17 cellular contexts compared by ENCODE assay signal in genomic region chrX:39653656-39654055, GRCh38.
A peak's percentile ranks its signal among the peaks of the same experiment; 100 is the strongest.
DNase-seq lines count a peak whose midpoint lies in the region; ATAC-seq, FAIRE-seq and TF ChIP-seq lines count a peak whose summit lies in the region.
"Had no signal": no experiment of that assay in that cellular context is flagged by ENCODE, and none has a peak within 500 bp of the region (broad histone marks: within the 10 kb centered on the region; RNA-seq: fewer than 3 reads in every experiment).

No MANE protein-coding gene starts in this region.

- BruUV-seq in mammary epithelial cell (replicated peaks; lab: Mats Ljungman, UMichigan) = no TSS peak

- H4K20me1 ChIP-seq in hepatocyte (ENCODE audit: insufficient read depth, poor library complexity, severe bottlenecking) = no peaks in the 10 kb centered on the region
- no peaks in the 10 kb centered on the region for H4K20me1 ChIP-seq in mammary epithelial cell (ENCODE audit: insufficient read depth, low read length)

- H3K9ac ChIP-seq in mammary epithelial cell (ENCODE audit: insufficient read depth, low read length) = no peak overlapping the region

- 22% methylated on average over 11 of the region's 11 CpGs for WGBS in hepatocyte (ENCODE audit: low lambda C conversion rate, missing lambda C conversion rate)
- WGBS in mammary epithelial cell (ENCODE audit: low coverage, missing lambda C conversion rate) = no CpG with 5 or more reads among the region's 11 CpGs

- H3K36me3 ChIP-seq in hepatocyte (replicated peaks; ENCODE audit: insufficient read depth, low read depth) = no peaks in the 10 kb centered on the region
- no peaks in the 10 kb centered on the region for H3K36me3 ChIP-seq in mammary epithelial cell (ENCODE audit: insufficient read depth, low read length)
- H3K36me3 ChIP-seq: breast epithelium, thoracic aorta had no signal

- no peaks in the 10 kb centered on the region for H3K9me2 ChIP-seq in hepatocyte (replicated peaks; ENCODE audit: insufficient read depth)

- H3K9me3 Mint-ChIP-seq in activated T-cell treated with anti-CD3 and anti-CD28 coated beads, Interleukin-2, amount 50 U/mL, for 72 hours = no peaks in the 10 kb centered on the region

- peak; percentile 11 for TF ChIP-seq CTCF in D721Med (IDR thresholded peaks at IDR 0.05; ENCODE audit: insufficient read depth, missing control alignments)
- no peak for TF ChIP-seq CTCF in hepatocyte (IDR thresholded peaks at IDR 0.05; ENCODE audit: poor library complexity)
- TF ChIP-seq CTCF in mammary epithelial cell (conservative IDR thresholded peaks at IDR 0.05 in 1 of 2, IDR thresholded peaks at IDR 0.05 in 1 of 2; ENCODE audit: extremely low read depth in 1 of 2, insufficient read depth in 1 of 2, low read depth in 1 of 2, low read length in 2 of 2) = no peak

- peak; percentile 16 for DNase-seq in D721Med (ENCODE audit: insufficient read length, low spot score)
- DNase-seq in amniotic epithelial cell (ENCODE audit: low read depth) = peak; percentile 7
- no peak for DNase-seq in hepatocyte (ENCODE audit: low spot score)
- DNase-seq in occipital lobe (lab: John Stamatoyannopoulos, UW) = peak; percentile 61
- DNase-seq in posterior vena cava (ENCODE audit: low spot score) = no peak
- DNase-seq in mammary epithelial cell = no peak
- DNase-seq in activated T-cell treated with anti-CD3 and anti-CD28 coated beads, Interleukin-2, amount 50 U/mL, for 72 hours = no peak
- DNase-seq: activated CD4-positive, CD25-positive, alpha-beta regulatory T cell; DMS153; HCEC 1CT; NCI-H2107; T-helper 1 cell had no signal

- FAIRE-seq in D721Med (lab: Jason Lieb, UNC) = no peak
- FAIRE-seq: HepG2 had no signal

- H3K36me3 Mint-ChIP-seq in activated T-cell treated with anti-CD3 and anti-CD28 coated beads, Interleukin-2, amount 50 U/mL, for 72 hours (ENCODE audit: insufficient read depth in 2 of 2) = no peaks in the 10 kb centered on the region

- H3K27ac Mint-ChIP-seq in activated T-cell treated with anti-CD3 and anti-CD28 coated beads, Interleukin-2, amount 50 U/mL, for 72 hours = no peak overlapping the region

- ATAC-seq in activated T-cell treated with anti-CD3 and anti-CD28 coated beads, Interleukin-2, amount 50 U/mL, for 72 hours (replicated peaks in 1 of 2) = no peak
- ATAC-seq in HG02852 (IDR thresholded peaks at IDR 0.05; ENCODE audit: unreplicated experiment) = no peak
- ATAC-seq: foreskin keratinocyte, HepG2 had no signal

- CTCF ChIA-PET in mammary epithelial cell (lab: Charles Lee; ENCODE audit: low non-redundant PET) = no interaction called here

- no peak overlapping the region for H3K4me3 Mint-ChIP-seq in activated T-cell treated with anti-CD3 and anti-CD28 coated beads, Interleukin-2, amount 50 U/mL, for 72 hours

- H3K4me2 ChIP-seq in hepatocyte (peak overlapping the region; percentile 37), mammary epithelial cell (ENCODE audit: insufficient read depth, low read depth, low read length) (no peak overlapping the region)

- peaks cover 48% of the 10 kb centered on the region for H3K27me3 Mint-ChIP-seq in activated T-cell treated with anti-CD3 and anti-CD28 coated beads, Interleukin-2, amount 50 U/mL, for 72 hours (ENCODE audit: low read depth)

- H2AFZ ChIP-seq in hepatocyte (no peak overlapping the region), mammary epithelial cell (ENCODE audit: low read depth, low read length) (no peak overlapping the region)

- peaks cover 13% of the 10 kb centered on the region for H3K4me1 Mint-ChIP-seq in activated T-cell treated with anti-CD3 and anti-CD28 coated beads, Interleukin-2, amount 50 U/mL, for 72 hours (ENCODE audit: low read depth)

- no peaks in the 10 kb centered on the region for H3K9me3 ChIP-seq in hepatocyte (ENCODE audit: low read depth)
- H3K9me3 ChIP-seq in mammary epithelial cell (replicated peaks; ENCODE audit: insufficient read depth, low read length) = no peaks in the 10 kb centered on the region
- H3K9me3 ChIP-seq: breast epithelium, thoracic aorta had no signal

- in situ Hi-C loops in mammary epithelial cell (cut with MboI; ENCODE audit: low sequenced_read_pairs in 2 of 2) = no loop called here

- intact Hi-C loops in posterior vena cava (cut with DNase I) = loop anchor here in 1 of 2 donors (5.0 kb wide), 1 partner anchor 34 kb away; no protein-coding TSS in a partner anchor
- intact Hi-C loops in mammary epithelial cell (cut with micrococcal nuclease) = no loop called here

- no peak overlapping the region for H3K27ac ChIP-seq in hepatocyte
- no peak overlapping the region for H3K27ac ChIP-seq in mammary epithelial cell (ENCODE audit: insufficient read depth, low read depth, low read length)
- H3K27ac ChIP-seq: breast epithelium, foreskin keratinocyte, thoracic aorta had no signal

- H3K4me1 ChIP-seq in hepatocyte (ENCODE audit: insufficient read depth) (no peaks in the 10 kb centered on the region), mammary epithelial cell (ENCODE audit: insufficient read depth, low read length) (no peaks in the 10 kb centered on the region)
- H3K4me1 ChIP-seq: breast epithelium, foreskin keratinocyte had no signal

- H3K27me3 ChIP-seq in hepatocyte (peaks cover 6% of the 10 kb centered on the region), mammary epithelial cell (ENCODE audit: insufficient read depth, low read length) (peaks cover 7% of the 10 kb centered on the region)

- H3K79me2 ChIP-seq in hepatocyte = no peaks in the 10 kb centered on the region
- no peaks in the 10 kb centered on the region for H3K79me2 ChIP-seq in mammary epithelial cell (ENCODE audit: insufficient read depth, low read length)

- H3K4me3 ChIP-seq in hepatocyte (no peak overlapping the region), mammary epithelial cell (replicated peaks in 1 of 3; ENCODE audit: insufficient read depth in 1 of 3, low read depth in 2 of 3, low read length in 3 of 3) (no peak overlapping the region)
- H3K4me3 ChIP-seq: breast epithelium, thoracic aorta had no signal

- dilution Hi-C loops in mammary epithelial cell (cut with HindIII; ENCODE audit: low sequenced_read_pairs) = no loop called here

Comparison
In these comparisons a context has a peak if more than half of its experiments do, and no peak if none do; other contexts are left out.
1. DNase-seq: peak in D721Med (single experiment), amniotic epithelial cell (single experiment) and occipital lobe (single experiment); none in hepatocyte (single experiment), posterior vena cava (single experiment), mammary epithelial cell (single experiment) and activated T-cell treated with anti-CD3 and anti-CD28 coated beads, Interleukin-2, amount 50 U/mL, for 72 hours (0 of 2).